In genomic region chr12:116937640-116938039, GRCh38 we compare ENCODE assay signal across 2 cellular contexts.
A peak's percentile ranks its signal among the peaks of the same experiment; 100 is the strongest.
TF ChIP-seq lines count a peak whose summit lies in the region.

No MANE protein-coding gene starts in this region.

TF ChIP-seq in HEK293T, 16 proteins besides CTCF, POLR2A, EP300 and RAD21 (continued from another document):
- no peak for TF ChIP-seq ELF4 (IDR thresholded peaks at IDR 0.05)
- TF ChIP-seq CTBP1 (IDR thresholded peaks at IDR 0.05; ENCODE audit: borderline replicate concordance), result no peak
- peak; percentile 85 for TF ChIP-seq PKNOX1 (IDR thresholded peaks at IDR 0.05)
- no peak for TF ChIP-seq FOXK2 (IDR thresholded peaks at IDR 0.05)
- TF ChIP-seq FOXA1 (IDR thresholded peaks at IDR 0.05), result no peak
- TF ChIP-seq ARNT (IDR thresholded peaks at IDR 0.05), result no peak
- TF ChIP-seq BHLHE40 (IDR thresholded peaks at IDR 0.05; ENCODE audit: borderline replicate concordance), result no peak
- TF ChIP-seq LEF1 (IDR thresholded peaks at IDR 0.05; ENCODE audit: borderline replicate concordance), result no peak
- no peak for TF ChIP-seq TARDBP (IDR thresholded peaks at IDR 0.05)

TF ChIP-seq in HepG2, 621 proteins besides CTCF, POLR2A, EP300 and RAD21 (continued from another document):
- TF ChIP-seq ZNF503 (CRISPR knock-in tag; IDR thresholded peaks at IDR 0.05) (no peak), SIX4 (CRISPR knock-in tag; IDR thresholded peaks at IDR 0.05) (no peak), HNRNPL (IDR thresholded peaks at IDR 0.05; ENCODE audit: low read depth, low read length) (no peak)
